8 cellular contexts compared by ENCODE assay signal in genomic region chr6:49550413-49551125, GRCh38. TPM values are rescaled to one million over a fixed set of nuclear protein-coding genes. Genes with fewer than 3 reads are reported as not detected.
DNase-seq lines count a peak whose midpoint lies in the region; ATAC-seq and TF ChIP-seq lines count a peak whose summit lies in the region.

Gene C6orf141, plus strand, starts transcription at chr6:49550668. Its CDS starts 125 bp downstream, at chr6:49550793.

- peak; percentile 19 for DNase-seq in GM03348 (ENCODE audit: low spot score)
- peak; percentile 47 for DNase-seq in activated CD4-positive, alpha-beta T cell treated with anti-CD3 and anti-CD28 coated beads, Interleukin-2, amount 10 ng/mL, durations not matched to agents 7 days and 5 days
- peak; percentile 30 for DNase-seq in neural crest cell (ENCODE audit: low read depth, low spot score)
- no peak for DNase-seq in occipital lobe (lab: John Stamatoyannopoulos, UW)

- peak within 1 kb of the TSS; percentile 71 for H3K27ac Mint-ChIP-seq in activated CD4-positive, alpha-beta T cell treated with anti-CD3 and anti-CD28 coated beads, Interleukin-2, amount 10 ng/mL, durations not matched to agents 7 days and 5 days
- no peak within 1 kb of the TSS for H3K27ac Mint-ChIP-seq in neural crest cell (ENCODE audit: unreplicated experiment)

- H3K4me1 ChIP-seq in HUES48 (ENCODE audit: control insufficient read depth, insufficient read depth, low read length) (peaks cover 36% of the 10 kb centered on the region), esophagus (ENCODE audit: control insufficient read depth in 2 of 2, insufficient read depth in 2 of 2, low read length in 1 of 2) (peaks cover 4 to 5% of the 10 kb centered on the region in 2 donors)

- peaks cover 39% of the 10 kb centered on the region for H3K27me3 Mint-ChIP-seq in activated CD4-positive, alpha-beta T cell treated with anti-CD3 and anti-CD28 coated beads, Interleukin-2, amount 10 ng/mL, durations not matched to agents 7 days and 5 days
- peaks cover 50% of the 10 kb centered on the region for H3K27me3 Mint-ChIP-seq in neural crest cell (ENCODE audit: low read depth)

- ATAC-seq in GM21619 (IDR thresholded peaks at IDR 0.05; ENCODE audit: unreplicated experiment) (peak; percentile 65), GM18873 (IDR thresholded peaks at IDR 0.05; ENCODE audit: low FRiP score, unreplicated experiment) (no peak)

- no peaks in the 10 kb centered on the region for H3K36me3 Mint-ChIP-seq in activated CD4-positive, alpha-beta T cell treated with anti-CD3 and anti-CD28 coated beads, Interleukin-2, amount 10 ng/mL, durations not matched to agents 7 days and 5 days (ENCODE audit: low read depth)
- no peaks in the 10 kb centered on the region for H3K36me3 Mint-ChIP-seq in neural crest cell (ENCODE audit: low read depth)

- H3K27ac ChIP-seq in HUES48 (ENCODE audit: low read depth, low read length), result peak within 1 kb of the TSS; percentile 94
- H3K27ac ChIP-seq in esophagus (ENCODE audit: low read depth in 2 of 2, low read length in 1 of 2), result peak within 1 kb of the TSS in 1 of 2 donors; percentile 42

- H3K27me3 ChIP-seq in HUES48 (ENCODE audit: control insufficient read depth, insufficient read depth, low read length) (peaks cover 51% of the 10 kb centered on the region), esophagus (ENCODE audit: control insufficient read depth in 1 of 2, insufficient read depth in 2 of 2, low read length in 2 of 2) (no peaks in the 10 kb centered on the region)

- POLR2A ChIA-PET in activated CD4-positive, alpha-beta T cell treated with anti-CD3 and anti-CD28 coated beads, Interleukin-2, amount 10 ng/mL, durations not matched to agents 7 days and 5 days (lab: Charles Lee), result no interaction called here

- no peak for TF ChIP-seq CTCF in neural crest cell (conservative IDR thresholded peaks at IDR 0.05)

- no peaks in the 10 kb centered on the region for H3K9me3 ChIP-seq in HUES48 (ENCODE audit: control insufficient read depth, insufficient read depth, low read length)
- no peaks in the 10 kb centered on the region for H3K9me3 ChIP-seq in esophagus (ENCODE audit: control insufficient read depth in 2 of 2, insufficient read depth in 1 of 2, low read depth in 1 of 2, low read length in 1 of 2)

- H3K9me3 Mint-ChIP-seq in activated CD4-positive, alpha-beta T cell treated with anti-CD3 and anti-CD28 coated beads, Interleukin-2, amount 10 ng/mL, durations not matched to agents 7 days and 5 days, result no peaks in the 10 kb centered on the region
- H3K9me3 Mint-ChIP-seq in neural crest cell, result no peaks in the 10 kb centered on the region

- CTCF ChIA-PET in activated CD4-positive, alpha-beta T cell treated with anti-CD3 and anti-CD28 coated beads, Interleukin-2, amount 10 ng/mL, durations not matched to agents 7 days and 5 days (lab: Charles Lee), result interaction anchor here (1.7 kb wide), 1 partner anchor 19 kb away, joined by 7 read pairs; no protein-coding TSS in a partner anchor

- peak within 1 kb of the TSS; percentile 77 for H3K4me3 ChIP-seq in HUES48 (ENCODE audit: low read depth, low read length)
- peak within 1 kb of the TSS; percentile 61 to 83 for H3K4me3 ChIP-seq in esophagus (ENCODE audit: low read depth in 1 of 2, low read length in 2 of 2)

- WGBS in esophagus, 2 donors, result 1% methylated on average over 47 to 48 of the region's 48 CpGs

- H3K36me3 ChIP-seq in HUES48 (ENCODE audit: control insufficient read depth, insufficient read depth, low read length) (peaks cover 13% of the 10 kb centered on the region; the same call in 1 of the 2 replicates), esophagus (ENCODE audit: control insufficient read depth in 2 of 2, insufficient read depth in 2 of 2, low read length in 1 of 2) (no peaks in the 10 kb centered on the region)

- H3K9ac ChIP-seq in HUES48 (ENCODE audit: low read depth, low read length), result peak within 1 kb of the TSS; percentile 80

- peaks cover 21% of the 10 kb centered on the region for H3K4me1 Mint-ChIP-seq in activated CD4-positive, alpha-beta T cell treated with anti-CD3 and anti-CD28 coated beads, Interleukin-2, amount 10 ng/mL, durations not matched to agents 7 days and 5 days
- H3K4me1 Mint-ChIP-seq in neural crest cell, result peaks cover 17% of the 10 kb centered on the region

- peak within 1 kb of the TSS; percentile 76 for H3K4me3 Mint-ChIP-seq in activated CD4-positive, alpha-beta T cell treated with anti-CD3 and anti-CD28 coated beads, Interleukin-2, amount 10 ng/mL, durations not matched to agents 7 days and 5 days
- peak within 1 kb of the TSS; percentile 89 for H3K4me3 Mint-ChIP-seq in neural crest cell

RNA-seq across cellular contexts. Expression of gene C6orf141, which starts in this region (rescaled TPM):
- under 1 TPM; 0.47 to 0.83 TPM for total RNA-seq in activated CD4-positive, alpha-beta T cell treated with anti-CD3 and anti-CD28 coated beads, Interleukin-2, amount 10 ng/mL, durations not matched to agents 7 days and 5 days
- polyA plus RNA-seq in esophagus, result 1 to 10 TPM; 4.9 to 9.7 TPM
- total RNA-seq in neural crest cell (0.89 and 1.0 TPM in 2 replicates), occipital lobe (1.2 TPM)

Comparison
In these comparisons a context has a peak if more than half of its experiments do, and no peak if none do; other contexts are left out.
1. Peak in DNase-seq in activated CD4-positive, alpha-beta T cell treated with anti-CD3 and anti-CD28 coated beads, Interleukin-2, amount 10 ng/mL, durations not matched to agents 7 days and 5 days; RNA of the gene not detected or under 1 TPM.